In the genomic region with DNA sequence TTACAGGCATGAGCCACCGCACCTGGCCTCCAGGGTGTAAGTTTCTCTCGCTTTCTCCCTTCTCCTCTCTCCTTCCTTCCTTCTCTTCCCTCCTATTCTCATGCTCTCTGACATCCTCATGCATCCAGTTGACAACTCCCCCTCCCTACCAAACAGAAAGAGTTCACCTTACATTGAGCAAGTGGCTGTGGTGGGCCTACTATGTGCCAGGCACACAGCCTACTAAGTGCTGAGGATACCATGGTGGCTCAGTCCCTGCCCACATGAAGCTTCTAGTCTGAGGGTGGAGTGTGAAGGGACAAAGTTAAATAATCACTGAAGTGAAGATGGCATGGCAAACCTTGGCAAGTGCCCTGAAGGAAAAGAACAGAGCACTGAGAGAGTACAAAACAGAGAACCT, we compare ENCODE assay signal across 1 cellular context.
TF ChIP-seq lines count a peak whose summit lies in the region.

No MANE protein-coding gene starts in this region.

TF ChIP-seq in H1, 55 proteins besides CTCF, POLR2A, EP300 and RAD21:
- TF ChIP-seq RNF2 (IDR thresholded peaks at IDR 0.05; ENCODE audit: borderline replicate concordance, low read depth, low read length, missing control alignments, poor library complexity, severe bottlenecking) (no peak), CHD2 (IDR thresholded peaks at IDR 0.05; ENCODE audit: low read length) (no peak), SP1 (IDR thresholded peaks at IDR 0.05; ENCODE audit: low read depth, low read length) (no peak), KDM5A (IDR thresholded peaks at IDR 0.05; ENCODE audit: low read length) (no peak), RBBP5 (IDR thresholded peaks at IDR 0.05; ENCODE audit: borderline replicate concordance, low read depth, low read length) (no peak), TCF12 (IDR thresholded peaks at IDR 0.05; ENCODE audit: low read depth, low read length) (no peak), PHF8 (conservative IDR thresholded peaks at IDR 0.05; ENCODE audit: low read depth, low read length) (no peak), KDM4A (IDR thresholded peaks at IDR 0.05; ENCODE audit: low read depth, low read length, severe bottlenecking) (no peak)
- TF ChIP-seq, protein P1, sequence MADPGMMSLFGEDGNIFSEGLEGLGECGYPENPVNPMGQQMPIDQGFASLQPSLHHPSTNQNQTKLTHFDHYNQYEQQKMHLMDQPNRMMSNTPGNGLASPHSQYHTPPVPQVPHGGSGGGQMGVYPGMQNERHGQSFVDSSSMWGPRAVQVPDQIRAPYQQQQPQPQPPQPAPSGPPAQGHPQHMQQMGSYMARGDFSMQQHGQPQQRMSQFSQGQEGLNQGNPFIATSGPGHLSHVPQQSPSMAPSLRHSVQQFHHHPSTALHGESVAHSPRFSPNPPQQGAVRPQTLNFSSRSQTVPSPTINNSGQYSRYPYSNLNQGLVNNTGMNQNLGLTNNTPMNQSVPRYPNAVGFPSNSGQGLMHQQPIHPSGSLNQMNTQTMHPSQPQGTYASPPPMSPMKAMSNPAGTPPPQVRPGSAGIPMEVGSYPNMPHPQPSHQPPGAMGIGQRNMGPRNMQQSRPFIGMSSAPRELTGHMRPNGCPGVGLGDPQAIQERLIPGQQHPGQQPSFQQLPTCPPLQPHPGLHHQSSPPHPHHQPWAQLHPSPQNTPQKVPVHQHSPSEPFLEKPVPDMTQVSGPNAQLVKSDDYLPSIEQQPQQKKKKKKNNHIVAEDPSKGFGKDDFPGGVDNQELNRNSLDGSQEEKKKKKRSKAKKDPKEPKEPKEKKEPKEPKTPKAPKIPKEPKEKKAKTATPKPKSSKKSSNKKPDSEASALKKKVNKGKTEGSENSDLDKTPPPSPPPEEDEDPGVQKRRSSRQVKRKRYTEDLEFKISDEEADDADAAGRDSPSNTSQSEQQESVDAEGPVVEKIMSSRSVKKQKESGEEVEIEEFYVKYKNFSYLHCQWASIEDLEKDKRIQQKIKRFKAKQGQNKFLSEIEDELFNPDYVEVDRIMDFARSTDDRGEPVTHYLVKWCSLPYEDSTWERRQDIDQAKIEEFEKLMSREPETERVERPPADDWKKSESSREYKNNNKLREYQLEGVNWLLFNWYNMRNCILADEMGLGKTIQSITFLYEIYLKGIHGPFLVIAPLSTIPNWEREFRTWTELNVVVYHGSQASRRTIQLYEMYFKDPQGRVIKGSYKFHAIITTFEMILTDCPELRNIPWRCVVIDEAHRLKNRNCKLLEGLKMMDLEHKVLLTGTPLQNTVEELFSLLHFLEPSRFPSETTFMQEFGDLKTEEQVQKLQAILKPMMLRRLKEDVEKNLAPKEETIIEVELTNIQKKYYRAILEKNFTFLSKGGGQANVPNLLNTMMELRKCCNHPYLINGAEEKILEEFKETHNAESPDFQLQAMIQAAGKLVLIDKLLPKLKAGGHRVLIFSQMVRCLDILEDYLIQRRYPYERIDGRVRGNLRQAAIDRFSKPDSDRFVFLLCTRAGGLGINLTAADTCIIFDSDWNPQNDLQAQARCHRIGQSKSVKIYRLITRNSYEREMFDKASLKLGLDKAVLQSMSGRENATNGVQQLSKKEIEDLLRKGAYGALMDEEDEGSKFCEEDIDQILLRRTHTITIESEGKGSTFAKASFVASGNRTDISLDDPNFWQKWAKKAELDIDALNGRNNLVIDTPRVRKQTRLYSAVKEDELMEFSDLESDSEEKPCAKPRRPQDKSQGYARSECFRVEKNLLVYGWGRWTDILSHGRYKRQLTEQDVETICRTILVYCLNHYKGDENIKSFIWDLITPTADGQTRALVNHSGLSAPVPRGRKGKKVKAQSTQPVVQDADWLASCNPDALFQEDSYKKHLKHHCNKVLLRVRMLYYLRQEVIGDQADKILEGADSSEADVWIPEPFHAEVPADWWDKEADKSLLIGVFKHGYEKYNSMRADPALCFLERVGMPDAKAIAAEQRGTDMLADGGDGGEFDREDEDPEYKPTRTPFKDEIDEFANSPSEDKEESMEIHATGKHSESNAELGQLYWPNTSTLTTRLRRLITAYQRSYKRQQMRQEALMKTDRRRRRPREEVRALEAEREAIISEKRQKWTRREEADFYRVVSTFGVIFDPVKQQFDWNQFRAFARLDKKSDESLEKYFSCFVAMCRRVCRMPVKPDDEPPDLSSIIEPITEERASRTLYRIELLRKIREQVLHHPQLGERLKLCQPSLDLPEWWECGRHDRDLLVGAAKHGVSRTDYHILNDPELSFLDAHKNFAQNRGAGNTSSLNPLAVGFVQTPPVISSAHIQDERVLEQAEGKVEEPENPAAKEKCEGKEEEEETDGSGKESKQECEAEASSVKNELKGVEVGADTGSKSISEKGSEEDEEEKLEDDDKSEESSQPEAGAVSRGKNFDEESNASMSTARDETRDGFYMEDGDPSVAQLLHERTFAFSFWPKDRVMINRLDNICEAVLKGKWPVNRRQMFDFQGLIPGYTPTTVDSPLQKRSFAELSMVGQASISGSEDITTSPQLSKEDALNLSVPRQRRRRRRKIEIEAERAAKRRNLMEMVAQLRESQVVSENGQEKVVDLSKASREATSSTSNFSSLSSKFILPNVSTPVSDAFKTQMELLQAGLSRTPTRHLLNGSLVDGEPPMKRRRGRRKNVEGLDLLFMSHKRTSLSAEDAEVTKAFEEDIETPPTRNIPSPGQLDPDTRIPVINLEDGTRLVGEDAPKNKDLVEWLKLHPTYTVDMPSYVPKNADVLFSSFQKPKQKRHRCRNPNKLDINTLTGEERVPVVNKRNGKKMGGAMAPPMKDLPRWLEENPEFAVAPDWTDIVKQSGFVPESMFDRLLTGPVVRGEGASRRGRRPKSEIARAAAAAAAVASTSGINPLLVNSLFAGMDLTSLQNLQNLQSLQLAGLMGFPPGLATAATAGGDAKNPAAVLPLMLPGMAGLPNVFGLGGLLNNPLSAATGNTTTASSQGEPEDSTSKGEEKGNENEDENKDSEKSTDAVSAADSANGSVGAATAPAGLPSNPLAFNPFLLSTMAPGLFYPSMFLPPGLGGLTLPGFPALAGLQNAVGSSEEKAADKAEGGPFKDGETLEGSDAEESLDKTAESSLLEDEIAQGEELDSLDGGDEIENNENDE (IDR thresholded peaks at IDR 0.05; ENCODE audit: insufficient replicate concordance, low read length): no peak
